ENCODE assay signal across 11 cellular contexts in genomic region chr3:5051772-5052171, GRCh38.
A peak's percentile ranks its signal among the peaks of the same experiment; 100 is the strongest.
DNase-seq lines count a peak whose midpoint lies in the region; ATAC-seq and TF ChIP-seq lines count a peak whose summit lies in the region.
"Had no signal": no experiment of that assay in that cellular context is flagged by ENCODE, and none has a peak within 500 bp of the region (broad histone marks: within the 10 kb centered on the region; RNA-seq: fewer than 3 reads in every experiment).

No MANE protein-coding gene starts in this region.

- H2BK5ac ChIP-seq in mesenchymal stem cell (ENCODE audit: low read depth, low read length, poor library complexity, severe bottlenecking), result no peak overlapping the region

- H3K4me1 ChIP-seq in mesenchymal stem cell (ENCODE audit: control insufficient read depth, insufficient read depth, low read depth, low read length), result peaks cover 5% of the 10 kb centered on the region

- H2AFZ ChIP-seq in mesenchymal stem cell (ENCODE audit: low read depth, low read length), result no peak overlapping the region

- peak; percentile 67 for ATAC-seq in GM18511 (IDR thresholded peaks at IDR 0.05; ENCODE audit: unreplicated experiment)
- ATAC-seq in GM21381 (IDR thresholded peaks at IDR 0.05; ENCODE audit: unreplicated experiment), result peak; percentile 66
- ATAC-seq in HG03139 (IDR thresholded peaks at IDR 0.05; ENCODE audit: unreplicated experiment), result no peak

- TF ChIP-seq CTCF in WERI-Rb-1 (IDR thresholded peaks at IDR 0.05; ENCODE audit: low read depth, low read length), result no peak

- no peak overlapping the region for H3K18ac ChIP-seq in mesenchymal stem cell (ENCODE audit: low read depth in 1 of 2, low read length in 2 of 2)

- no peak overlapping the region for H4K8ac ChIP-seq in mesenchymal stem cell (ENCODE audit: low read length)

- H3K23ac ChIP-seq in mesenchymal stem cell (ENCODE audit: low read length in 2 of 2), result no peak overlapping the region

- H3K4me3 ChIP-seq in mesenchymal stem cell (ENCODE audit: insufficient read depth in 1 of 2, low read depth in 1 of 2, low read length in 2 of 2) (no peak overlapping the region), WERI-Rb-1 (ENCODE audit: low read depth, low read length) (no peak overlapping the region)
- H3K4me3 ChIP-seq: heart right ventricle had no signal

- H3K9me3 ChIP-seq in mesenchymal stem cell (ENCODE audit: control insufficient read depth, low read length) (no peaks in the 10 kb centered on the region), WERI-Rb-1 (ENCODE audit: severe bottlenecking) (no peaks in the 10 kb centered on the region)

- no peak overlapping the region for H3K4me2 ChIP-seq in mesenchymal stem cell (ENCODE audit: low read length, poor library complexity, severe bottlenecking)

- H3K36me3 ChIP-seq in mesenchymal stem cell (ENCODE audit: control insufficient read depth in 1 of 2, insufficient read depth in 2 of 2, low read depth in 1 of 2, low read length in 2 of 2) (no peaks in the 10 kb centered on the region), WERI-Rb-1 (no peaks in the 10 kb centered on the region)
- H3K36me3 ChIP-seq: heart right ventricle had no signal

- DNase-seq in LHCN-M2 (ENCODE audit: low read depth) (peak; percentile 44), mesenchymal stem cell (peak; percentile 43), activated gamma-delta T cell (lab: John Stamatoyannopoulos, UW) (no peak), NCI-H82 (lab: John Stamatoyannopoulos, UW) (no peak), WERI-Rb-1 (no peak)
- DNase-seq: COR-L47; effector CD4-positive, alpha-beta T cell; heart right ventricle had no signal

- H3K27me3 ChIP-seq in mesenchymal stem cell (ENCODE audit: control insufficient read depth in 1 of 2, insufficient read depth in 1 of 2, low read length in 2 of 2) (peaks cover 0 to 3% of the 10 kb centered on the region in 2 experiments), WERI-Rb-1 (ENCODE audit: insufficient read depth, low read depth, severe bottlenecking) (no peaks in the 10 kb centered on the region)
- H3K27me3 ChIP-seq: heart right ventricle had no signal

- no peak overlapping the region for H2BK12ac ChIP-seq in mesenchymal stem cell (ENCODE audit: low read length in 2 of 2)

- no peak overlapping the region for H3K9ac ChIP-seq in mesenchymal stem cell (ENCODE audit: low read length)

- no peaks in the 10 kb centered on the region for H3K79me1 ChIP-seq in mesenchymal stem cell (replicated peaks; ENCODE audit: low read length, poor library complexity, severe bottlenecking)

- H4K91ac ChIP-seq in mesenchymal stem cell (ENCODE audit: low read length), result no peak overlapping the region

- no peak overlapping the region for H2BK120ac ChIP-seq in mesenchymal stem cell (ENCODE audit: low read depth, low read length)

- H3K4ac ChIP-seq in mesenchymal stem cell (ENCODE audit: low read depth in 1 of 2, low read length in 2 of 2), result no peak overlapping the region

- no peak overlapping the region for H3K14ac ChIP-seq in mesenchymal stem cell (ENCODE audit: low read length in 2 of 2)

- peak overlapping the region; percentile 63 for H2BK15ac ChIP-seq in mesenchymal stem cell (ENCODE audit: low read depth, poor library complexity, severe bottlenecking)

- H2AK5ac ChIP-seq in mesenchymal stem cell (ENCODE audit: low read length, severe bottlenecking), result no peak overlapping the region

- WGBS in mesenchymal stem cell, result 61% methylated on average over 2 of the region's 3 CpGs

- H3K27ac ChIP-seq in mesenchymal stem cell (ENCODE audit: low read length, poor library complexity, severe bottlenecking) (no peak overlapping the region), WERI-Rb-1 (no peak overlapping the region)

Comparison
In these comparisons a context has a peak if more than half of its experiments do, and no peak if none do; other contexts are left out.
1. DNase-seq: peak in LHCN-M2 (single experiment) and mesenchymal stem cell (single experiment); none in activated gamma-delta T cell (single experiment), NCI-H82 (single experiment) and WERI-Rb-1 (single experiment).